ENCODE assay signal across 25 cellular contexts in the genomic region with DNA sequence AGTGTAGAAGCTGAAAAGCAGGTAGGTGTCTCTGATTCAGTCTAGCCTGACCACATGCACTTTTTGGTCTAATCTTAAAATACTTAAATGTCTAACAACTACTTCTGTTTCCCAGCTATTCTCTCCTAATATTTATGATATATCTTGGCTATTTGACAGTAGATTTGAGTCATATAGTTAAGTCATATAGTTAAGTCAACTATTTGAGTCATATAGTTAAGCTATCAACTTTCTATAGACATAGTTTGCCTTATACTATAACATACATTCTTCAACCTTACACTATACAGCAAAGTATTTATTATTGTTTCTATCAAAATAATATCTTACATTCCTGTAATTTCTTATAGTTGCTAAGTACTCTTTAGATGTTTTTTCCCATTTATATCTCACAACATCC.
"Had no signal": no experiment of that assay in that cellular context is flagged by ENCODE, and none has a peak within 500 bp of the region (broad histone marks: within the 10 kb centered on the region; RNA-seq: fewer than 3 reads in every experiment).

No MANE protein-coding gene starts in this region.

- H3K9me3 Mint-ChIP-seq: activated CD4-positive, alpha-beta memory T cell treated with anti-CD3 and anti-CD28 coated beads for 36 hours; activated CD4-positive, alpha-beta T cell treated with anti-CD3 and anti-CD28 coated beads, Interleukin-2, amount 10 ng/mL, durations not matched to agents 7 days and 5 days; activated naive CD4-positive, alpha-beta T cell treated with anti-CD3 and anti-CD28 coated beads, Interleukin-2, amount 10 ng/mL, durations not matched to agents 7 days and 5 days; activated naive CD8-positive, alpha-beta T cell treated with anti-CD3 and anti-CD28 coated beads, Interleukin-2, amount 10 ng/mL, durations not matched to agents 7 days and 5 days; activated T-helper 17 cell treated with anti-CD3 and anti-CD28 coated beads, Interleukin-2, amount 50 U/mL, for 72 hours had no signal

- H3K4me3 ChIP-seq: adrenal gland, breast epithelium, SK-N-MC had no signal

- H3K4me1 Mint-ChIP-seq: activated naive CD4-positive, alpha-beta T cell treated with anti-CD3 and anti-CD28 coated beads, Interleukin-2, amount 10 ng/mL, durations not matched to agents 7 days and 5 days had no signal

- H3K27me3 Mint-ChIP-seq: activated CD4-positive, alpha-beta memory T cell treated with anti-CD3 and anti-CD28 coated beads for 36 hours; activated CD4-positive, alpha-beta T cell treated with anti-CD3 and anti-CD28 coated beads, Interleukin-2, amount 10 ng/mL, durations not matched to agents 7 days and 5 days; activated naive CD4-positive, alpha-beta T cell treated with anti-CD3 and anti-CD28 coated beads, Interleukin-2, amount 10 ng/mL, durations not matched to agents 7 days and 5 days; activated naive CD8-positive, alpha-beta T cell treated with anti-CD3 and anti-CD28 coated beads, Interleukin-2, amount 10 ng/mL, durations not matched to agents 7 days and 5 days; activated T-helper 17 cell treated with anti-CD3 and anti-CD28 coated beads, Interleukin-2, amount 50 U/mL, for 72 hours had no signal

- H3K36me3 Mint-ChIP-seq: activated CD4-positive, alpha-beta memory T cell treated with anti-CD3 and anti-CD28 coated beads for 36 hours; activated naive CD4-positive, alpha-beta T cell treated with anti-CD3 and anti-CD28 coated beads, Interleukin-2, amount 10 ng/mL, durations not matched to agents 7 days and 5 days; activated naive CD8-positive, alpha-beta T cell treated with anti-CD3 and anti-CD28 coated beads, Interleukin-2, amount 10 ng/mL, durations not matched to agents 7 days and 5 days had no signal

- H3K4me3 Mint-ChIP-seq: activated CD4-positive, alpha-beta memory T cell treated with anti-CD3 and anti-CD28 coated beads for 36 hours; activated CD4-positive, alpha-beta T cell treated with anti-CD3 and anti-CD28 coated beads, Interleukin-2, amount 10 ng/mL, durations not matched to agents 7 days and 5 days; activated naive CD4-positive, alpha-beta T cell treated with anti-CD3 and anti-CD28 coated beads, Interleukin-2, amount 10 ng/mL, durations not matched to agents 7 days and 5 days; activated naive CD8-positive, alpha-beta T cell treated with anti-CD3 and anti-CD28 coated beads, Interleukin-2, amount 10 ng/mL, durations not matched to agents 7 days and 5 days; activated T-helper 17 cell treated with anti-CD3 and anti-CD28 coated beads, Interleukin-2, amount 50 U/mL, for 72 hours had no signal

- ATAC-seq: activated T-helper 17 cell treated with anti-CD3 and anti-CD28 coated beads, Interleukin-2, amount 50 U/mL, for 72 hours had no signal

- H3K9me3 ChIP-seq: adrenal gland, breast epithelium had no signal

- FAIRE-seq: RCC 7860 had no signal

- H3K36me3 ChIP-seq: adrenal gland, breast epithelium had no signal

- H3K27ac Mint-ChIP-seq: activated CD4-positive, alpha-beta memory T cell treated with anti-CD3 and anti-CD28 coated beads for 36 hours; activated CD4-positive, alpha-beta T cell treated with anti-CD3 and anti-CD28 coated beads, Interleukin-2, amount 10 ng/mL, durations not matched to agents 7 days and 5 days; activated naive CD4-positive, alpha-beta T cell treated with anti-CD3 and anti-CD28 coated beads, Interleukin-2, amount 10 ng/mL, durations not matched to agents 7 days and 5 days; activated naive CD8-positive, alpha-beta T cell treated with anti-CD3 and anti-CD28 coated beads, Interleukin-2, amount 10 ng/mL, durations not matched to agents 7 days and 5 days; activated T-helper 17 cell treated with anti-CD3 and anti-CD28 coated beads, Interleukin-2, amount 50 U/mL, for 72 hours had no signal

- DNase-seq: activated CD4-positive, alpha-beta memory T cell treated with anti-CD3 and anti-CD28 coated beads for 36 hours; activated CD4-positive, alpha-beta T cell treated with anti-CD3 and anti-CD28 coated beads, Interleukin-2, amount 10 ng/mL, durations not matched to agents 7 days and 5 days; activated CD4-positive, CD25-positive, alpha-beta regulatory T cell; activated CD8-positive, alpha-beta memory T cell treated with anti-CD3 and anti-CD28 coated beads for 24 hours; activated gamma-delta T cell treated with Interleukin-2 at 50 U/mL for 16 hours; activated naive CD4-positive, alpha-beta T cell treated with anti-CD3 and anti-CD28 coated beads, Interleukin-2, amount 10 ng/mL, durations not matched to agents 7 days and 5 days; activated naive CD8-positive, alpha-beta T cell treated with anti-CD3 and anti-CD28 coated beads, Interleukin-2, amount 10 ng/mL, durations not matched to agents 7 days and 5 days; activated T-cell treated with anti-CD3 and anti-CD28 coated beads for 4 hours; activated T-cell treated with anti-CD3 and anti-CD28 coated beads, Interleukin-2, amount 50 U/mL, for 48 hours; adrenal gland; aorta; central memory CD4-positive, alpha-beta T cell; MM.1S; NCI-H1105 treated with DMSO at 0.1 percent for 48 hours; NCI-H1436 treated with DMSO at 0.1 percent for 48 hours; NCI-H187; NCI-H2081; NCI-H446; NCI-H524; SIG-M5; T-helper 1 cell had no signal

- H3K4me1 ChIP-seq: breast epithelium had no signal

- H3K27ac ChIP-seq: adrenal gland, breast epithelium, SK-N-MC had no signal

- H3K27me3 ChIP-seq: adrenal gland, breast epithelium had no signal
